In the genomic region with DNA sequence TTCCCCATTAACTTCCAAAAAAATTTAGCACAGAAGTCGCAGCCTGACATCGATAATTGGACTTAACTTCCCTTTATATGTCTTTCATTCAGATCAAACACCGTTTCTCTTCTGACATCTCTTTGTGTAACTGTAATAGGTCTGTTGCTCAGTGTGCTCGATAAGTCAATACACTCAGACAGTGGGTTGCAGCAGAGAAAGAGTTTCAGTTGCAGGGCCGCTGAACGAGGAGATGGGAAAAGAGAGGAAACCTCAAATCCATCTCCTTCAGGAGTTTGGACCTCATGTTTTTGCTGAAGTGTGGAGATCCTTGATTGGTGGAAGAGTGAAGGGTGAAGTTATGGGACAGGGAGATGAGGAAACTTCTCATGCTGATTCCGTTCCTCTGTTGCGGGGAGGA, we compare ENCODE assay signal across 7 cellular contexts. TPM values are rescaled to one million over a fixed set of nuclear protein-coding genes. Genes with fewer than 3 reads are reported as not detected.
A peak's percentile ranks its signal among the peaks of the same experiment; 100 is the strongest.
DNase-seq lines count a peak whose midpoint lies in the region; ATAC-seq, FAIRE-seq and TF ChIP-seq lines count a peak whose summit lies in the region.

No MANE protein-coding gene starts in this region.

- CTCF ChIA-PET in HEK293 (lab: Yijun Ruan, JAX) (interaction anchor here (0.6 to 2.4 kb wide), 2 partner anchors 37 to 147 kb away, joined by 3 to 7 read pairs; no protein-coding TSS in a partner anchor), activated B cell treated with CpG ODN at 0.5 μM for 24 hours (lab: Charles Lee) (no interaction called here)

- peak overlapping the region; percentile 96 for H3K4me3 Mint-ChIP-seq in activated B cell treated with CpG ODN at 0.5 μM for 24 hours
- peak overlapping the region; percentile 94 for H3K4me3 Mint-ChIP-seq in stimulated activated effector memory CD8-positive, alpha-beta T cell treated with anti-CD3 and anti-CD28 coated beads, Interleukin-12 subunit alpha, Interleukin-12 subunit beta, amount 100 ng/mL, for 72 hours

- intact Hi-C loops in activated B cell treated with CpG ODN at 0.5 μM for 24 hours (cut with micrococcal nuclease) (loop anchor here (5.0 kb wide), 2 partner anchors 144 to 226 kb away; a partner anchor contains a TSS), right cardiac atrium (cut with DNase I) (no loop called here)

- peaks cover 33% of the 10 kb centered on the region for H3K4me1 Mint-ChIP-seq in activated B cell treated with CpG ODN at 0.5 μM for 24 hours
- H3K4me1 Mint-ChIP-seq in stimulated activated effector memory CD8-positive, alpha-beta T cell treated with anti-CD3 and anti-CD28 coated beads, Interleukin-12 subunit alpha, Interleukin-12 subunit beta, amount 100 ng/mL, for 72 hours, result peaks cover 43% of the 10 kb centered on the region

- no peak overlapping the region for H3K27ac ChIP-seq in HEK293 (ENCODE audit: extremely low read depth, low read depth, low read length)
- peak overlapping the region; percentile 77 for H3K27ac ChIP-seq in right cardiac atrium (ENCODE audit: low read length)

- ATAC-seq in activated B cell treated with CpG ODN at 0.5 μM for 24 hours (ENCODE audit: low read depth) (no peak), right cardiac atrium (no peak)
- no peak for ATAC-seq in stimulated activated effector memory CD8-positive, alpha-beta T cell treated with anti-CD3 and anti-CD28 coated beads, Interleukin-12 subunit alpha, Interleukin-12 subunit beta, amount 100 ng/mL, for 72 hours

- H3K27ac Mint-ChIP-seq in activated B cell treated with CpG ODN at 0.5 μM for 24 hours, result peak overlapping the region; percentile 94
- H3K27ac Mint-ChIP-seq in stimulated activated effector memory CD8-positive, alpha-beta T cell treated with anti-CD3 and anti-CD28 coated beads, Interleukin-12 subunit alpha, Interleukin-12 subunit beta, amount 100 ng/mL, for 72 hours, result peak overlapping the region; percentile 93

- H3K36me3 ChIP-seq in HEK293 (ENCODE audit: control insufficient read depth in 2 of 2, insufficient read depth in 1 of 2, low read length in 2 of 2), result peaks cover 0 to 5% of the 10 kb centered on the region in 2 experiments; a peak in 1 of 3 replicates

- FAIRE-seq in HTR-8/SVneo (lab: Jason Lieb, UNC), result no peak

- H3K27me3 ChIP-seq in right cardiac atrium (ENCODE audit: control insufficient read depth, insufficient read depth), result no peaks in the 10 kb centered on the region

- WGBS in right cardiac atrium, result 82% methylated on average over 8 of the region's 8 CpGs

- POLR2A ChIA-PET in HEK293 (lab: Yijun Ruan, JAX) (no interaction called here), activated B cell treated with CpG ODN at 0.5 μM for 24 hours (lab: Charles Lee) (no interaction called here)

- H3K9me3 ChIP-seq in HEK293 (ENCODE audit: control insufficient read depth, insufficient read depth, low read depth, low read length) (no peaks in the 10 kb centered on the region), right cardiac atrium (ENCODE audit: control insufficient read depth, low read length) (no peaks in the 10 kb centered on the region)

- peaks cover 23% of the 10 kb centered on the region for H3K36me3 Mint-ChIP-seq in activated B cell treated with CpG ODN at 0.5 μM for 24 hours (ENCODE audit: low read depth)
- H3K36me3 Mint-ChIP-seq in stimulated activated effector memory CD8-positive, alpha-beta T cell treated with anti-CD3 and anti-CD28 coated beads, Interleukin-12 subunit alpha, Interleukin-12 subunit beta, amount 100 ng/mL, for 72 hours, result peaks cover 6% of the 10 kb centered on the region

- TF ChIP-seq CTCF in HEK293 (tag by site-specific recombination; IDR thresholded peaks at IDR 0.05), result no peak
- no peak for TF ChIP-seq CTCF in activated B cell treated with CpG ODN at 0.5 μM for 24 hours (IDR thresholded peaks at IDR 0.05)

- H3K4me3 ChIP-seq in HEK293 (ENCODE audit: low read depth, low read length) (peak overlapping the region; percentile 75), right cardiac atrium (ENCODE audit: low read length) (peak overlapping the region; percentile 69)

- peaks cover 5% of the 10 kb centered on the region; the same call in 1 of the 2 replicates for H3K4me1 ChIP-seq in HEK293 (ENCODE audit: control insufficient read depth, insufficient read depth, low read length)
- peaks cover 9% of the 10 kb centered on the region for H3K4me1 ChIP-seq in right cardiac atrium (ENCODE audit: control insufficient read depth, insufficient read depth, low read length)

- no peaks in the 10 kb centered on the region for H3K9me3 Mint-ChIP-seq in activated B cell treated with CpG ODN at 0.5 μM for 24 hours
- H3K9me3 Mint-ChIP-seq in stimulated activated effector memory CD8-positive, alpha-beta T cell treated with anti-CD3 and anti-CD28 coated beads, Interleukin-12 subunit alpha, Interleukin-12 subunit beta, amount 100 ng/mL, for 72 hours, result no peaks in the 10 kb centered on the region

- H3K27me3 Mint-ChIP-seq in activated B cell treated with CpG ODN at 0.5 μM for 24 hours, result peaks cover 1% of the 10 kb centered on the region

- DNase-seq in activated B cell treated with CpG ODN at 0.5 μM for 24 hours, result no peak
- DNase-seq in right cardiac atrium, result no peak
- no peak for DNase-seq in stimulated activated effector memory CD8-positive, alpha-beta T cell treated with anti-CD3 and anti-CD28 coated beads, Interleukin-12 subunit alpha, Interleukin-12 subunit beta, amount 100 ng/mL, for 72 hours (ENCODE audit: low spot score in 2 of 2)
- DNase-seq in NOMO-1 treated with DMSO at 0.1 percent for 48 hours (lab: John Stamatoyannopoulos, UW; ENCODE audit: unreplicated experiment), result no peak
- DNase-seq in NCI-H82 (lab: John Stamatoyannopoulos, UW), result no peak
- no peak for DNase-seq in HTR-8/SVneo (ENCODE audit: insufficient read length, low spot score)

TF ChIP-seq in HEK293, 187 proteins besides CTCF, POLR2A, EP300 and RAD21:
- no peak for TF ChIP-seq ZNF354C (tag by site-specific recombination; IDR thresholded peaks at IDR 0.05; ENCODE audit: borderline replicate concordance, low read depth)
- TF ChIP-seq ZNF621 (tag by site-specific recombination; IDR thresholded peaks at IDR 0.05), result no peak
- TF ChIP-seq, protein P1, sequence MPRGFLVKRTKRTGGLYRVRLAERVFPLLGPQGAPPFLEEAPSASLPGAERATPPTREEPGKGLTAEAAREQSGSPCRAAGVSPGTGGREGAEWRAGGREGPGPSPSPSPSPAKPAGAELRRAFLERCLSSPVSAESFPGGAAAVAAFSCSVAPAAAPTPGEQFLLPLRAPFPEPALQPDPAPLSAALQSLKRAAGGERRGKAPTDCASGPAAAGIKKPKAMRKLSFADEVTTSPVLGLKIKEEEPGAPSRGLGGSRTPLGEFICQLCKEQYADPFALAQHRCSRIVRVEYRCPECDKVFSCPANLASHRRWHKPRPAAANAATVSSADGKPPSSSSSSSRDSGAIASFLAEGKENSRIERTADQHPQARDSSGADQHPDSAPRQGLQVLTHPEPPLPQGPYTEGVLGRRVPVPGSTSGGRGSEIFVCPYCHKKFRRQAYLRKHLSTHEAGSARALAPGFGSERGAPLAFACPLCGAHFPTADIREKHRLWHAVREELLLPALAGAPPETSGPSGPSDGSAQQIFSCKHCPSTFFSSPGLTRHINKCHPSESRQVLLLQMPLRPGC (tag by site-specific recombination; IDR thresholded peaks at IDR 0.05), result no peak
- TF ChIP-seq ZNF473 (tag by site-specific recombination; IDR thresholded peaks at IDR 0.05), result no peak
- TF ChIP-seq KLF8 (tag by site-specific recombination; IDR thresholded peaks at IDR 0.05), result no peak
- no peak for TF ChIP-seq ZFP41 (tag by site-specific recombination; IDR thresholded peaks at IDR 0.05; ENCODE audit: borderline replicate concordance)
- TF ChIP-seq GFI1B (tag by site-specific recombination; IDR thresholded peaks at IDR 0.05), result no peak

RNA-seq across cellular contexts. Expression of a gene that starts 1.1 kb away (rescaled TPM):
- total RNA-seq in activated B cell treated with CpG ODN at 0.5 μM for 24 hours (49.6 and 51.2 TPM in 2 replicates), right cardiac atrium (10 to 100 TPM; 53.3 to 65.3 (median 61.2) TPM)
- polyA plus RNA-seq in right cardiac atrium, result 48.0 TPM

RNA-seq across cellular contexts. Expression of a gene that starts 32.8 kb away (rescaled TPM):
- total RNA-seq in activated B cell treated with CpG ODN at 0.5 μM for 24 hours (0.33 TPM in 1 of 2 replicates, not detected in the other), right cardiac atrium (1 to 10 TPM in 1 of 4 donors, under 1 TPM in 1, not detected in 2; 0.15 to 1.0 TPM)
- 0.48 TPM for polyA plus RNA-seq in right cardiac atrium
